ENCODE assay signal across 28 cellular contexts in genomic region chr13:21556051-21556450, GRCh38. TPM values are rescaled to one million over a fixed set of nuclear protein-coding genes. Genes with fewer than 3 reads are reported as not detected.
DNase-seq lines count a peak whose midpoint lies in the region; ATAC-seq and TF ChIP-seq lines count a peak whose summit lies in the region.
"Had no signal": no experiment of that assay in that cellular context is flagged by ENCODE, and none has a peak within 500 bp of the region (broad histone marks: within the 10 kb centered on the region; RNA-seq: fewer than 3 reads in every experiment).

No MANE protein-coding gene starts in this region.

- H3K9me3 Mint-ChIP-seq in central memory CD8-positive, alpha-beta T cell, result no peaks in the 10 kb centered on the region
- H3K9me3 Mint-ChIP-seq in glutamatergic neuron (ENCODE audit: unreplicated experiment), result no peaks in the 10 kb centered on the region
- H3K9me3 Mint-ChIP-seq in effector memory CD8-positive, alpha-beta T cell, result no peaks in the 10 kb centered on the region
- H3K9me3 Mint-ChIP-seq: IgD-negative memory B cell had no signal

- H3K4me1 Mint-ChIP-seq in central memory CD8-positive, alpha-beta T cell, result peaks cover 32% of the 10 kb centered on the region
- H3K4me1 Mint-ChIP-seq in glutamatergic neuron (ENCODE audit: low read depth, unreplicated experiment), result no peaks in the 10 kb centered on the region
- H3K4me1 Mint-ChIP-seq in effector memory CD8-positive, alpha-beta T cell (ENCODE audit: low read depth in 2 of 2), result peaks cover 10 to 28% of the 10 kb centered on the region in 2 donors

- DNase-seq in AG10803 (ENCODE audit: low read depth) (peak; percentile 9), HCEC 1CT (peak; percentile 3), iris pigment epithelial cell (ENCODE audit: low read depth) (peak; percentile 42), glutamatergic neuron (no peak), glomerular visceral epithelial cell (ENCODE audit: extremely low spot score) (no peak)
- no peak for DNase-seq in central memory CD8-positive, alpha-beta T cell (ENCODE audit: low spot score in 2 of 2)
- DNase-seq in effector memory CD8-positive, alpha-beta T cell, result no peak
- DNase-seq: 8988T; ACHN; Caco-2; CD4-positive, alpha-beta memory T cell; DMS 273 treated with DMSO at 0.1 percent for 48 hours; DMS79 treated with DMSO at 0.1 percent for 48 hours; GF-D8; H7; HFFc6; MM.1S; NCI-H1092; NCI-H1417 treated with DMSO at 0.1 percent for 48 hours; NCI-H1694 treated with DMSO at 0.1 percent for 48 hours; NCI-H2081; NCI-H2227 treated with DMSO at 0.1 percent for 48 hours; NCI-H526 treated with DMSO at 0.1 percent for 48 hours; Right ventricle myocardium superior; RPMI8226 had no signal

- H3K27me3 Mint-ChIP-seq in central memory CD8-positive, alpha-beta T cell, result no peaks in the 10 kb centered on the region
- no peaks in the 10 kb centered on the region for H3K27me3 Mint-ChIP-seq in glutamatergic neuron (ENCODE audit: unreplicated experiment)
- no peaks in the 10 kb centered on the region for H3K27me3 Mint-ChIP-seq in effector memory CD8-positive, alpha-beta T cell
- H3K27me3 Mint-ChIP-seq: CD4-positive, alpha-beta memory T cell; IgD-negative memory B cell had no signal

- no peak for ATAC-seq in central memory CD8-positive, alpha-beta T cell (replicated peaks; ENCODE audit: extremely low read depth, poor library complexity, severe bottlenecking)
- no peak for ATAC-seq in HG02610 (IDR thresholded peaks at IDR 0.05; ENCODE audit: unreplicated experiment)
- ATAC-seq in effector memory CD8-positive, alpha-beta T cell (replicated peaks), result no peak

- H3K4me3 ChIP-seq in AG10803 (ENCODE audit: low read length), result no peak overlapping the region
- H3K4me3 ChIP-seq: BLaER1 had no signal

- no peak for TF ChIP-seq CTCF in AG10803 (conservative IDR thresholded peaks at IDR 0.05; ENCODE audit: low read length)
- no peak for TF ChIP-seq CTCF in glutamatergic neuron (IDR thresholded peaks at IDR 0.05; ENCODE audit: partially characterized antibody, unreplicated experiment)

- H3K36me3 Mint-ChIP-seq in central memory CD8-positive, alpha-beta T cell (ENCODE audit: insufficient read depth), result peaks cover 11% of the 10 kb centered on the region
- H3K36me3 Mint-ChIP-seq in glutamatergic neuron (ENCODE audit: unreplicated experiment), result no peaks in the 10 kb centered on the region
- peaks cover 7% of the 10 kb centered on the region for H3K36me3 Mint-ChIP-seq in effector memory CD8-positive, alpha-beta T cell (ENCODE audit: insufficient read depth)

- peak overlapping the region; percentile 16 for H3K27ac Mint-ChIP-seq in central memory CD8-positive, alpha-beta T cell (ENCODE audit: low read depth)
- H3K27ac Mint-ChIP-seq in glutamatergic neuron (ENCODE audit: unreplicated experiment), result no peak overlapping the region
- H3K27ac Mint-ChIP-seq in effector memory CD8-positive, alpha-beta T cell, result no peak overlapping the region
- H3K27ac Mint-ChIP-seq: HFFc6 had no signal

- H3K4me3 Mint-ChIP-seq in central memory CD8-positive, alpha-beta T cell, result no peak overlapping the region
- H3K4me3 Mint-ChIP-seq in glutamatergic neuron (ENCODE audit: unreplicated experiment), result no peak overlapping the region
- no peak overlapping the region for H3K4me3 Mint-ChIP-seq in effector memory CD8-positive, alpha-beta T cell
- H3K4me3 Mint-ChIP-seq: HFFc6, IgD-negative memory B cell had no signal

RNA-seq across cellular contexts. Expression of gene MICU2, which starts 47.9 kb away (rescaled TPM):
- total RNA-seq in glutamatergic neuron (ENCODE audit: unreplicated experiment), result 37.2 TPM

Comparison
In these comparisons a context has a peak if more than half of its experiments do, and no peak if none do; other contexts are left out.
1. DNase-seq: peak in AG10803 (single experiment), HCEC 1CT (single experiment) and iris pigment epithelial cell (single experiment); none in central memory CD8-positive, alpha-beta T cell (0 of 2), glutamatergic neuron (single experiment), glomerular visceral epithelial cell (single experiment) and effector memory CD8-positive, alpha-beta T cell (0 of 3).